Comparison of ENCODE assay signal across 18 cellular contexts in the genomic region with DNA sequence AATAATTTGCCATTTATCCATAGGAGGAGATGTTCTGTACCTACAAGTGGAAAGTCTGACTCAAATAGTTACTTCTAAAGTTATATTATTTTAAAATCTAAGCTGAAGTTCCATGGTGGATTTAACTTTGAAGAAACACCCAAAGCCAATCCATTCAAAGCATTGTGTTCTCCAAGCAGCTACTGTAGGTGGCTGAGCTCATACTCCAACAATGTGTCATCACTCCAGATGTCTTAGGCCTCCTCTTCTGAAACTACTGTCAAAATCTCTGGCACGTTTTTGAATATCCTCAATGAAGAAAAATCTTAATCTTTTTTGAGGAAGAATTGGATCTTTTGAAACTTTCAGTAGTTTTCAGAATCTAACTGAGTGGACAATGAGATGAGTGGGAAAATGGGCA.
A peak's percentile ranks its signal among the peaks of the same experiment; 100 is the strongest.
DNase-seq lines count a peak whose midpoint lies in the region; ATAC-seq and TF ChIP-seq lines count a peak whose summit lies in the region.
"Had no signal": no experiment of that assay in that cellular context is flagged by ENCODE, and none has a peak within 500 bp of the region (broad histone marks: within the 10 kb centered on the region; RNA-seq: fewer than 3 reads in every experiment).

No MANE protein-coding gene starts in this region.

- H3K79me2 ChIP-seq in GM23248 (ENCODE audit: insufficient read depth) = no peaks in the 10 kb centered on the region

- no peaks in the 10 kb centered on the region for H3K36me3 Mint-ChIP-seq in Caco-2 (ENCODE audit: insufficient read depth, unreplicated experiment)
- no peaks in the 10 kb centered on the region for H3K36me3 Mint-ChIP-seq in activated T-helper 2 cell treated with anti-CD3 and anti-CD28 coated beads, Interferon-gamma antibody, Interleukin-2, Interleukin-4, amounts not matched to agents 10 μg/mL and 5 μg/mL and 100 μg/mL, durations not matched to agents 14 hours and 24 hours and 36 hours (ENCODE audit: low read depth)
- H3K36me3 Mint-ChIP-seq: naive thymus-derived CD8-positive, alpha-beta T cell had no signal

- H3K9me3 Mint-ChIP-seq in Caco-2 (ENCODE audit: unreplicated experiment) = no peaks in the 10 kb centered on the region
- no peaks in the 10 kb centered on the region for H3K9me3 Mint-ChIP-seq in activated T-helper 2 cell treated with anti-CD3 and anti-CD28 coated beads, Interferon-gamma antibody, Interleukin-2, Interleukin-4, amounts not matched to agents 10 μg/mL and 5 μg/mL and 100 μg/mL, durations not matched to agents 14 hours and 24 hours and 36 hours
- H3K9me3 Mint-ChIP-seq: naive thymus-derived CD8-positive, alpha-beta T cell had no signal

- peak; percentile 81 for DNase-seq in GM23248
- DNase-seq in RKO (ENCODE audit: low spot score) = peak; percentile 21
- DNase-seq in renal cortical epithelial cell (ENCODE audit: low read depth) = peak; percentile 25
- no peak for DNase-seq in posterior cingulate gyrus
- no peak for DNase-seq in Caco-2
- no peak for DNase-seq in activated T-helper 2 cell treated with anti-CD3 and anti-CD28 coated beads, Interferon-gamma antibody, Interleukin-2, Interleukin-4, amounts not matched to agents 10 μg/mL and 5 μg/mL and 100 μg/mL, durations not matched to agents 14 hours and 24 hours and 36 hours (ENCODE audit: low spot score)
- DNase-seq: activated gamma-delta T cell treated with Interleukin-2 at 50 U/mL for 16 hours; C1 segment of cervical spinal cord; left ventricle myocardium inferior; naive thymus-derived CD8-positive, alpha-beta T cell; NCI-H1092 treated with DMSO at 0.1 percent for 48 hours; retina; stimulated activated CD4-positive, alpha-beta T cell treated with anti-CD3 and anti-CD28 coated beads, Interleukin-2, amount 100 ng/mL, for 48 hours; transverse colon had no signal

- H3K36me3 ChIP-seq in GM23248 (ENCODE audit: low read depth) = no peaks in the 10 kb centered on the region
- H3K36me3 ChIP-seq in Caco-2 (ENCODE audit: control insufficient read depth, insufficient read depth, low read length) = no peaks in the 10 kb centered on the region
- H3K36me3 ChIP-seq: left ventricle myocardium inferior, transverse colon had no signal

- H3K4me1 ChIP-seq in GM23248 (ENCODE audit: insufficient read depth) = peaks cover 18% of the 10 kb centered on the region
- H3K4me1 ChIP-seq in Caco-2 = peaks cover 16% of the 10 kb centered on the region
- H3K4me1 ChIP-seq: left ventricle myocardium inferior had no signal

- no TSS peak for BruUV-seq in Caco-2 (replicated peaks; lab: Mats Ljungman, UMichigan)

- H3K9me3 ChIP-seq in GM23248 (ENCODE audit: low read depth) = no peaks in the 10 kb centered on the region
- H3K9me3 ChIP-seq in Caco-2 = no peaks in the 10 kb centered on the region; the same call in 1 of the 2 replicates
- H3K9me3 ChIP-seq: left ventricle myocardium inferior, transverse colon had no signal

- peaks cover 16% of the 10 kb centered on the region for H3F3A ChIP-seq in GM23248 (ENCODE audit: insufficient read depth)

- no peak overlapping the region for H3K27ac Mint-ChIP-seq in Caco-2 (ENCODE audit: unreplicated experiment)
- H3K27ac Mint-ChIP-seq in activated T-helper 2 cell treated with anti-CD3 and anti-CD28 coated beads, Interferon-gamma antibody, Interleukin-2, Interleukin-4, amounts not matched to agents 10 μg/mL and 5 μg/mL and 100 μg/mL, durations not matched to agents 14 hours and 24 hours and 36 hours = no peak overlapping the region
- H3K27ac Mint-ChIP-seq: naive thymus-derived CD8-positive, alpha-beta T cell had no signal

- H3K4me1 Mint-ChIP-seq in Caco-2 (ENCODE audit: low read depth, unreplicated experiment) = no peaks in the 10 kb centered on the region
- H3K4me1 Mint-ChIP-seq in activated T-helper 2 cell treated with anti-CD3 and anti-CD28 coated beads, Interferon-gamma antibody, Interleukin-2, Interleukin-4, amounts not matched to agents 10 μg/mL and 5 μg/mL and 100 μg/mL, durations not matched to agents 14 hours and 24 hours and 36 hours (ENCODE audit: low read depth) = peaks cover 13% of the 10 kb centered on the region

- intact Hi-C loops in posterior cingulate gyrus (cut with DNase I) (no loop called here), Caco-2 (cut with micrococcal nuclease; ENCODE audit: unreplicated experiment) (no loop called here)
- intact Hi-C loops in activated T-helper 2 cell treated with anti-CD3 and anti-CD28 coated beads, Interferon-gamma antibody, Interleukin-2, Interleukin-4, amounts not matched to agents 10 μg/mL and 5 μg/mL and 100 μg/mL, durations not matched to agents 14 hours and 24 hours and 36 hours (cut with micrococcal nuclease) = no loop called here

- H3K9ac ChIP-seq in GM23248 = peak overlapping the region; percentile 8; the same call in 1 of the 2 replicates

- POLR2A ChIA-PET in Caco-2 (lab: Charles Lee) = no interaction called here

- in situ Hi-C loops in GM23248 (cut with MboI) = no loop called here

- H3K27me3 Mint-ChIP-seq in Caco-2 (ENCODE audit: insufficient read depth, unreplicated experiment) = no peaks in the 10 kb centered on the region
- H3K27me3 Mint-ChIP-seq in activated T-helper 2 cell treated with anti-CD3 and anti-CD28 coated beads, Interferon-gamma antibody, Interleukin-2, Interleukin-4, amounts not matched to agents 10 μg/mL and 5 μg/mL and 100 μg/mL, durations not matched to agents 14 hours and 24 hours and 36 hours (ENCODE audit: low read depth) = no peaks in the 10 kb centered on the region
- H3K27me3 Mint-ChIP-seq: naive thymus-derived CD8-positive, alpha-beta T cell had no signal

- peak overlapping the region; percentile 63 for H3K4me2 ChIP-seq in GM23248 (ENCODE audit: unreplicated experiment)

- no peaks in the 10 kb centered on the region for H4K20me1 ChIP-seq in GM23248 (ENCODE audit: insufficient read depth)

- no peak overlapping the region for H3K4me3 Mint-ChIP-seq in Caco-2 (ENCODE audit: unreplicated experiment)
- H3K4me3 Mint-ChIP-seq in activated T-helper 2 cell treated with anti-CD3 and anti-CD28 coated beads, Interferon-gamma antibody, Interleukin-2, Interleukin-4, amounts not matched to agents 10 μg/mL and 5 μg/mL and 100 μg/mL, durations not matched to agents 14 hours and 24 hours and 36 hours (ENCODE audit: low read depth) = no peak overlapping the region
- H3K4me3 Mint-ChIP-seq: naive thymus-derived CD8-positive, alpha-beta T cell had no signal

- CTCF ChIA-PET in Caco-2 (lab: Charles Lee) = no interaction called here

- H3K4me3 ChIP-seq in GM23248 = 0 out of 2 replicates have a peak overlapping the region, but pooled peaks have one; percentile 28
- no peak overlapping the region for H3K4me3 ChIP-seq in Caco-2 (ENCODE audit: low read depth, low read length)
- H3K4me3 ChIP-seq: left ventricle myocardium inferior, transverse colon had no signal

- ATAC-seq in esophagus mucosa (peak; percentile 48), GM18517 (IDR thresholded peaks at IDR 0.05; ENCODE audit: unreplicated experiment) (no peak)
- ATAC-seq: HCT116; naive thymus-derived CD8-positive, alpha-beta T cell had no signal

- 0 to 5% methylated on average over 1 of the region's 1 CpG for WGBS in GM23248 (ENCODE audit: low coverage in 1 of 2, low lambda C conversion rate in 2 of 2, missing lambda C conversion rate in 2 of 2), 2 experiments

- TF ChIP-seq CTCF in Caco-2 (IDR thresholded peaks at IDR 0.05; ENCODE audit: insufficient read depth in 1 of 2, low read depth in 1 of 2, low read length in 1 of 2, severe bottlenecking in 1 of 2, unreplicated experiment in 1 of 2) = no peak

- H2AFZ ChIP-seq in GM23248 = peak overlapping the region; percentile 14; the same call in 1 of the 2 replicates

- H3K27me3 ChIP-seq in GM23248 (replicated peaks; ENCODE audit: insufficient read depth) (no peaks in the 10 kb centered on the region), Caco-2 (replicated peaks; ENCODE audit: control insufficient read depth, insufficient read depth, low read length) (no peaks in the 10 kb centered on the region)
- H3K27me3 ChIP-seq: transverse colon had no signal

- peak overlapping the region; percentile 34 for H3K27ac ChIP-seq in GM23248
- H3K27ac ChIP-seq: left ventricle myocardium inferior, transverse colon, VCaP had no signal

- H3K9me2 ChIP-seq in GM23248 (ENCODE audit: insufficient read depth) = no peaks in the 10 kb centered on the region

Comparison
In these comparisons a context has a peak if more than half of its experiments do, and no peak if none do; other contexts are left out.
1. DNase-seq: peak in GM23248 (single experiment), RKO (single experiment) and renal cortical epithelial cell (single experiment); none in posterior cingulate gyrus (0 of 10), Caco-2 (0 of 2) and activated T-helper 2 cell treated with anti-CD3 and anti-CD28 coated beads, Interferon-gamma antibody, Interleukin-2, Interleukin-4, amounts not matched to agents 10 μg/mL and 5 μg/mL and 100 μg/mL, durations not matched to agents 14 hours and 24 hours and 36 hours (single experiment).